In genomic region chr6:158705386-158706126, GRCh38 we compare ENCODE assay signal across 13 cellular contexts. TPM values are rescaled to one million over a fixed set of nuclear protein-coding genes. Genes with fewer than 3 reads are reported as not detected.
DNase-seq lines count a peak whose midpoint lies in the region; ATAC-seq and TF ChIP-seq lines count a peak whose summit lies in the region.
"Had no signal": no experiment of that assay in that cellular context is flagged by ENCODE, and none has a peak within 500 bp of the region (broad histone marks: within the 10 kb centered on the region; RNA-seq: fewer than 3 reads in every experiment).

No MANE protein-coding gene starts in this region.

- ATAC-seq in upper lobe of left lung (ENCODE audit: low FRiP score in 2 of 2) (no peak), GM18520 (IDR thresholded peaks at IDR 0.05; ENCODE audit: unreplicated experiment) (no peak), HG03108 (IDR thresholded peaks at IDR 0.05; ENCODE audit: unreplicated experiment) (no peak)

- no peak overlapping the region for H3K27ac ChIP-seq in mammary epithelial cell (ENCODE audit: insufficient read depth, low read depth, low read length)
- no peak overlapping the region for H3K27ac ChIP-seq in colonic mucosa
- peak overlapping the region; percentile 46 for H3K27ac ChIP-seq in muscle layer of duodenum (ENCODE audit: low read length)
- H3K27ac ChIP-seq in upper lobe of left lung, result peak overlapping the region; percentile 67 to 83 (median 76)

- TF ChIP-seq CTCF in MCF 10A (IDR thresholded peaks at IDR 0.05; ENCODE audit: unreplicated experiment), result no peak
- TF ChIP-seq CTCF in mammary epithelial cell (conservative IDR thresholded peaks at IDR 0.05 in 1 of 2, IDR thresholded peaks at IDR 0.05 in 1 of 2; ENCODE audit: extremely low read depth in 1 of 2, insufficient read depth in 1 of 2, low read depth in 1 of 2, low read length in 2 of 2), result no peak
- TF ChIP-seq CTCF in colonic mucosa (IDR thresholded peaks at IDR 0.05), result no peak
- TF ChIP-seq CTCF in upper lobe of left lung (IDR thresholded peaks at IDR 0.05), result no peak

- H3K9ac ChIP-seq in mammary epithelial cell (ENCODE audit: insufficient read depth, low read length) (no peak overlapping the region), colonic mucosa (ENCODE audit: low read depth in 2 of 2, low read length in 2 of 2) (peak overlapping the region; percentile 37 to 55)

- peak overlapping the region; percentile 75 for H3K27ac Mint-ChIP-seq in MCF 10A (ENCODE audit: low read depth, unreplicated experiment)
- H3K27ac Mint-ChIP-seq: GM23338 had no signal

- H3K9me3 Mint-ChIP-seq in MCF 10A (ENCODE audit: unreplicated experiment), result no peaks in the 10 kb centered on the region
- H3K9me3 Mint-ChIP-seq: GM23338; natural killer cell treated with Interleukin-12 subunit alpha and Interleukin-12 subunit beta and Interleukin-15 and Interleukin-18, amount 100 ng/mL, for 72 hours had no signal

- no peak overlapping the region for H3K4me3 Mint-ChIP-seq in MCF 10A (ENCODE audit: unreplicated experiment)
- H3K4me3 Mint-ChIP-seq: GM23338; natural killer cell treated with Interleukin-12 subunit alpha and Interleukin-12 subunit beta and Interleukin-15 and Interleukin-18, amount 100 ng/mL, for 72 hours had no signal

- DNase-seq in MCF 10A (ENCODE audit: unreplicated experiment) (no peak), mammary epithelial cell (no peak), colonic mucosa (no peak), upper lobe of left lung (no peak)
- DNase-seq in activated CD8-positive, alpha-beta memory T cell treated with anti-CD3 and anti-CD28 coated beads, Interleukin-2, amount 50 U/mL, for 48 hours, result no peak
- DNase-seq: activated CD8-positive, alpha-beta memory T cell treated with anti-CD3 and anti-CD28 coated beads, Interleukin-2, amount 50 U/mL, for 4 hours; amniotic stem cell; DND-41 had no signal

- H3K27me3 Mint-ChIP-seq in MCF 10A (ENCODE audit: insufficient read depth, unreplicated experiment), result no peaks in the 10 kb centered on the region
- H3K27me3 Mint-ChIP-seq: natural killer cell treated with Interleukin-12 subunit alpha and Interleukin-12 subunit beta and Interleukin-15 and Interleukin-18, amount 100 ng/mL, for 72 hours had no signal

- CTCF ChIA-PET in MCF 10A (lab: Yijun Ruan, JAX), result interaction anchor here (0.5 to 3.7 kb wide), 17 partner anchors 10 to 1877 kb away, joined by 3 to 63 read pairs (median 3); partner anchors contain the start of gene RSPH3
- CTCF ChIA-PET in mammary epithelial cell (lab: Charles Lee; ENCODE audit: low non-redundant PET), result no interaction called here

- H3K79me2 ChIP-seq in mammary epithelial cell (ENCODE audit: insufficient read depth, low read length), result no peaks in the 10 kb centered on the region

- dilution Hi-C loops in mammary epithelial cell (cut with HindIII; ENCODE audit: low sequenced_read_pairs), result loop anchor here (5.0 kb wide), 2 partner anchors 57 to 267 kb away; no protein-coding TSS in a partner anchor

- H3K36me3 ChIP-seq in mammary epithelial cell (ENCODE audit: insufficient read depth, low read length) (no peaks in the 10 kb centered on the region), colonic mucosa (no peaks in the 10 kb centered on the region), muscle layer of duodenum (ENCODE audit: control insufficient read depth in 1 of 2, insufficient read depth in 2 of 2, low read length in 2 of 2) (no peaks in the 10 kb centered on the region), upper lobe of left lung (no peaks in the 10 kb centered on the region)

- WGBS in mammary epithelial cell (ENCODE audit: low coverage, missing lambda C conversion rate), result over 99% methylated on average over 10 of the region's 13 CpGs
- WGBS in upper lobe of left lung, 2 donors, result 95% methylated on average over 13 of the region's 13 CpGs

- TF ChIP-seq EP300 in upper lobe of left lung (IDR thresholded peaks at IDR 0.05), result no peak

- H3K9me3 ChIP-seq in mammary epithelial cell (replicated peaks; ENCODE audit: insufficient read depth, low read length), result no peaks in the 10 kb centered on the region
- H3K9me3 ChIP-seq in colonic mucosa, result no peaks in the 10 kb centered on the region
- H3K9me3 ChIP-seq in muscle layer of duodenum (ENCODE audit: control insufficient read depth in 1 of 2, low read length in 2 of 2), result no peaks in the 10 kb centered on the region
- H3K9me3 ChIP-seq in upper lobe of left lung, result no peaks in the 10 kb centered on the region

- no peak overlapping the region for H3K4me2 ChIP-seq in mammary epithelial cell (ENCODE audit: insufficient read depth, low read depth, low read length)
- H3K4me2 ChIP-seq: GM23338 had no signal

- no peaks in the 10 kb centered on the region for H3K27me3 ChIP-seq in mammary epithelial cell (ENCODE audit: insufficient read depth, low read length)
- no peaks in the 10 kb centered on the region for H3K27me3 ChIP-seq in colonic mucosa
- no peaks in the 10 kb centered on the region for H3K27me3 ChIP-seq in muscle layer of duodenum (ENCODE audit: low read depth, low read length)
- H3K27me3 ChIP-seq in upper lobe of left lung, result no peaks in the 10 kb centered on the region

- H3K4me3 ChIP-seq in mammary epithelial cell (replicated peaks in 1 of 3; ENCODE audit: insufficient read depth in 1 of 3, low read depth in 2 of 3, low read length in 3 of 3) (no peak overlapping the region), colonic mucosa (no peak overlapping the region), muscle layer of duodenum (ENCODE audit: low read depth in 1 of 2, low read length in 2 of 2) (no peak overlapping the region), upper lobe of left lung (no peak overlapping the region)
- H3K4me3 ChIP-seq: GM23338 had no signal

- intact Hi-C loops in MCF 10A (cut with micrococcal nuclease), result loop anchor here (10.0 kb wide), 1 partner anchor 399 kb away; no protein-coding TSS in a partner anchor
- intact Hi-C loops in mammary epithelial cell (cut with micrococcal nuclease), result loop anchor here (1.0 to 5.0 kb wide), 4 partner anchors 37 to 252 kb away; no protein-coding TSS in a partner anchor
- intact Hi-C loops in colonic mucosa (cut with DNase I), result loop anchor here (10.0 kb wide), 1 partner anchor 109 kb away; the partner anchor contains the start of gene EZR

- H3K36me3 Mint-ChIP-seq in MCF 10A (ENCODE audit: insufficient read depth, unreplicated experiment), result no peaks in the 10 kb centered on the region

- no peak for TF ChIP-seq POLR2A in upper lobe of left lung (IDR thresholded peaks at IDR 0.05)

- H2AFZ ChIP-seq in mammary epithelial cell (ENCODE audit: low read depth, low read length), result no peak overlapping the region
- H2AFZ ChIP-seq: GM23338 had no signal

- POLR2A ChIA-PET in MCF 10A (lab: Yijun Ruan, JAX), result interaction anchor here (0.7 to 2.8 kb wide), 5 partner anchors 32 to 295 kb away, joined by 3 to 21 read pairs (median 14); partner anchors contain the start of genes DYNLT1 and RSPH3

- H3K4me1 Mint-ChIP-seq in MCF 10A (ENCODE audit: insufficient read depth, unreplicated experiment), result peaks cover 32% of the 10 kb centered on the region

- no peaks in the 10 kb centered on the region for H4K20me1 ChIP-seq in mammary epithelial cell (ENCODE audit: insufficient read depth, low read length)

- peaks cover 32% of the 10 kb centered on the region for H3K4me1 ChIP-seq in mammary epithelial cell (ENCODE audit: insufficient read depth, low read length)
- H3K4me1 ChIP-seq in colonic mucosa, result peaks cover 8% of the 10 kb centered on the region
- peaks cover 24 to 28% of the 10 kb centered on the region in 2 donors for H3K4me1 ChIP-seq in muscle layer of duodenum (ENCODE audit: control insufficient read depth in 1 of 2, insufficient read depth in 2 of 2, low read length in 2 of 2)
- peaks cover 29 to 47% (median 39%) of the 10 kb centered on the region in 4 donors for H3K4me1 ChIP-seq in upper lobe of left lung

- in situ Hi-C loops in mammary epithelial cell (cut with MboI; ENCODE audit: low sequenced_read_pairs in 2 of 2), result loop anchor here in 1 of 2 donors (5.0 kb wide), 1 partner anchor 267 kb away; no protein-coding TSS in a partner anchor

- BruUV-seq in MCF 10A (replicated peaks; lab: Mats Ljungman, UMichigan) (no TSS peak), mammary epithelial cell (replicated peaks; lab: Mats Ljungman, UMichigan) (no TSS peak)

RNA-seq across cellular contexts. Expression of gene SYTL3, which starts 55.7 kb away (rescaled TPM):
- total RNA-seq in MCF 10A (2022), result 0.65 and 0.83 TPM in 2 replicates
- 1 to 10 TPM; 1.5 to 1.7 TPM for total RNA-seq in mammary epithelial cell
- polyA plus RNA-seq in mammary epithelial cell, result 0.87 TPM
- polyA minus RNA-seq in mammary epithelial cell, result 0.21 TPM
- 1 to 10 TPM; 1.1 to 3.1 TPM for total RNA-seq in colonic mucosa
- 10 to 100 TPM; 10.3 to 28.3 (median 20.0) TPM for total RNA-seq in upper lobe of left lung
- polyA plus RNA-seq: GM23338 had no signal

Comparison
In these comparisons a context has a peak if more than half of its experiments do, and no peak if none do; other contexts are left out.
1. H3K27ac ChIP-seq: peak in muscle layer of duodenum (single experiment) and upper lobe of left lung (4 of 4); none in mammary epithelial cell (single experiment) and colonic mucosa (single experiment).